Comparison of ENCODE assay signal across 1 cellular context in the genomic region with DNA sequence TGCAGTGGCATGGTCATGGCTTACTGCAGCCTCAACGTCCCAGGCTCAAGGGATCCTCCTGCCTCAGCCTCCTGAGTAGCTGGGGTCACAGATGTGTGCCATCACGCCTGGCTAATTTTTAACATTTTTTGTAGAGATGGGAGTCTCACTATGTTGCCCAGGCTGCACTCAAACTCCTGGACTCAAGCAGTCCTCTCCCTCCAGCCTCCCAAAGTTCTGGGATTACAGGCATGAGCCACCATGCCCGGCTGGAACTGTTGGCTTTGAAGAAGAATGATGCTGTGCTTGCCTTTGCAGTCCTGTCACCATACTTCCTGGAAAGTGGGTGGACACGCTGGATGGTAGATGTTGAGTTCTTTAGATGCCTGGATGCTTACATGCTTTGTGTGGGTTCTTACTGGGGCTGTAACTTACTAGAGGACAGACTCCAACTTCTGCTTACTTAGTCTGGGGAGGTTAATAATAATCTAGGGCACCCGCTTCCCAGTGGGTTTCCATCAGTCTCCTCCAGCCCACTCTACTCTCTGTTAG.
A peak's percentile ranks its signal among the peaks of the same experiment; 100 is the strongest.
TF ChIP-seq lines count a peak whose summit lies in the region.

No MANE protein-coding gene starts in this region.

TF ChIP-seq in WTC11, 78 proteins besides CTCF, POLR2A, EP300 and RAD21:
- TF ChIP-seq, protein P1, sequence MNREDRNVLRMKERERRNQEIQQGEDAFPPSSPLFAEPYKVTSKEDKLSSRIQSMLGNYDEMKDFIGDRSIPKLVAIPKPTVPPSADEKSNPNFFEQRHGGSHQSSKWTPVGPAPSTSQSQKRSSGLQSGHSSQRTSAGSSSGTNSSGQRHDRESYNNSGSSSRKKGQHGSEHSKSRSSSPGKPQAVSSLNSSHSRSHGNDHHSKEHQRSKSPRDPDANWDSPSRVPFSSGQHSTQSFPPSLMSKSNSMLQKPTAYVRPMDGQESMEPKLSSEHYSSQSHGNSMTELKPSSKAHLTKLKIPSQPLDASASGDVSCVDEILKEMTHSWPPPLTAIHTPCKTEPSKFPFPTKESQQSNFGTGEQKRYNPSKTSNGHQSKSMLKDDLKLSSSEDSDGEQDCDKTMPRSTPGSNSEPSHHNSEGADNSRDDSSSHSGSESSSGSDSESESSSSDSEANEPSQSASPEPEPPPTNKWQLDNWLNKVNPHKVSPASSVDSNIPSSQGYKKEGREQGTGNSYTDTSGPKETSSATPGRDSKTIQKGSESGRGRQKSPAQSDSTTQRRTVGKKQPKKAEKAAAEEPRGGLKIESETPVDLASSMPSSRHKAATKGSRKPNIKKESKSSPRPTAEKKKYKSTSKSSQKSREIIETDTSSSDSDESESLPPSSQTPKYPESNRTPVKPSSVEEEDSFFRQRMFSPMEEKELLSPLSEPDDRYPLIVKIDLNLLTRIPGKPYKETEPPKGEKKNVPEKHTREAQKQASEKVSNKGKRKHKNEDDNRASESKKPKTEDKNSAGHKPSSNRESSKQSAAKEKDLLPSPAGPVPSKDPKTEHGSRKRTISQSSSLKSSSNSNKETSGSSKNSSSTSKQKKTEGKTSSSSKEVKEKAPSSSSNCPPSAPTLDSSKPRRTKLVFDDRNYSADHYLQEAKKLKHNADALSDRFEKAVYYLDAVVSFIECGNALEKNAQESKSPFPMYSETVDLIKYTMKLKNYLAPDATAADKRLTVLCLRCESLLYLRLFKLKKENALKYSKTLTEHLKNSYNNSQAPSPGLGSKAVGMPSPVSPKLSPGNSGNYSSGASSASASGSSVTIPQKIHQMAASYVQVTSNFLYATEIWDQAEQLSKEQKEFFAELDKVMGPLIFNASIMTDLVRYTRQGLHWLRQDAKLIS (CRISPR knock-in tag; IDR thresholded peaks at IDR 0.05; ENCODE audit: borderline replicate concordance), result no peak
- TF ChIP-seq ZNF121 (CRISPR knock-in tag; IDR thresholded peaks at IDR 0.05), result peak; percentile 61
